In the genomic region with DNA sequence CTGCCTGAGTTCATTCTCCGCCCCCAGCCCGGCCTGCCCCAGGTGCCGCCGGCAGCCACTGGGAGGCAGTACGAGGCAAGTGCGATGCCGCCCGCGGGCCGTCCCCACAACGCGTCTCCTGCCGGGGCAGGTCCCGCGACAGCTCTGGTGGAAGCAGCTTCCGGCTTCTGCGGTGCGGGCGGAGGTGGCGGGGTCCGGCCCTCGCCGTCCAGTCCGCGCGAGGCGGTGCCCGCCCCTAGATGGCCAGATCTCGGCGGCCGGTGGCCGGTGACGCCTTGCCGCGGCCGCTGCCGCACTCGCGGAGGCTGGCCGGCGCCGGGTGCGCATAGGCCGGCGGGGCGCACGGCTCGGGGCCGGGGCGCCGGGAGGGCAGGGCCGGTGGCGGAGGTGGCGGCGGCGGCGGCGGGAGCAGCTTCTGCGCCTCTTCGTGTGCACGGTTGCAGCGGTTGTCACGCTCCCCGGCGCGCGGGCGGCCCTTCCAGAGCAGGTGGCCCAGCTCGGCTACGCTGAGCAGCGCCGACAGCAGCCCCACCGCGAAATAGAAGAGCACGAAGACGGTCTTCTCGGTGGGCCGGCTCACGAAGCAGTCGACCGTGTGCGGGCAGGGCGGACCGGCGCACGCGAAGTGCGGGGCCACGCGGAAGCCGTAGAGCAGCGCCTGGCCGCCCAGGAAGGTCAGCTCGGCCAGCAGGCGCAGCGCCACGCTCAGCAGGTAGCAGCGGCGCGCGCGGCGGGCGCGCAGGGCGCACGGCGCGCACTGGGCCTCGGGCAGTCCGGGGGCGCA, we compare ENCODE assay signal across 8 cellular contexts.
DNase-seq lines count a peak whose midpoint lies in the region; ATAC-seq lines count a peak whose summit lies in the region.

No MANE protein-coding gene starts in this region.

- H3K36me3 ChIP-seq in mucosa of rectum (ENCODE audit: control insufficient read depth in 2 of 2, insufficient read depth in 2 of 2, low read length in 2 of 2): no peaks in the 10 kb centered on the region

- H3K9ac ChIP-seq in mucosa of rectum (ENCODE audit: low read depth in 1 of 2, low read length in 2 of 2): peak overlapping the region; percentile 32 to 59

- H3K4me3 ChIP-seq in mucosa of rectum (ENCODE audit: low read length in 2 of 2): peak overlapping the region; percentile 63 to 73

- H3K27ac ChIP-seq in mucosa of rectum (ENCODE audit: low read depth in 2 of 2, low read length in 2 of 2): peak overlapping the region in 1 of 2 donors; percentile 43

- peaks cover 0 to 3% of the 10 kb centered on the region in 2 donors for H3K27me3 ChIP-seq in mucosa of rectum (ENCODE audit: control insufficient read depth in 2 of 2, insufficient read depth in 2 of 2, low read length in 2 of 2)

- DNase-seq in DMS153 (lab: John Stamatoyannopoulos, UW): peak; percentile 51
- DNase-seq in DMS153 treated with DMSO at 0.1 percent for 48 hours (lab: John Stamatoyannopoulos, UW; ENCODE audit: unreplicated experiment): no peak
- DNase-seq in NCI-H345 treated with DMSO at 0.1 percent for 48 hours (lab: John Stamatoyannopoulos, UW; ENCODE audit: unreplicated experiment): peak; percentile 20
- DNase-seq in activated CD4-positive, alpha-beta T cell treated with anti-CD3 and anti-CD28 coated beads, Interleukin-2, amount 50 U/mL, for 4 hours: peak; percentile 73 to 77
- peak; percentile 41 for DNase-seq in effector CD8-positive, alpha-beta T cell (lab: John Stamatoyannopoulos, UW)
- DNase-seq in stimulated activated CD8-positive, alpha-beta memory T cell treated with anti-CD3 and anti-CD28 coated beads, Interleukin-7, amount 100 ng/mL, for 48 hours (ENCODE audit: extremely low read depth in 1 of 2, low read depth in 1 of 2): peak; percentile 69 to 79

- no peaks in the 10 kb centered on the region for H3K9me3 ChIP-seq in mucosa of rectum (ENCODE audit: control insufficient read depth in 2 of 2, low read length in 2 of 2)

- ATAC-seq in HG02981 (IDR thresholded peaks at IDR 0.05; ENCODE audit: unreplicated experiment): peak; percentile 57

- peaks cover 14 to 16% of the 10 kb centered on the region in 2 donors for H3K4me1 ChIP-seq in mucosa of rectum (ENCODE audit: control insufficient read depth in 2 of 2, insufficient read depth in 2 of 2, low read length in 2 of 2)
